In the genomic region with DNA sequence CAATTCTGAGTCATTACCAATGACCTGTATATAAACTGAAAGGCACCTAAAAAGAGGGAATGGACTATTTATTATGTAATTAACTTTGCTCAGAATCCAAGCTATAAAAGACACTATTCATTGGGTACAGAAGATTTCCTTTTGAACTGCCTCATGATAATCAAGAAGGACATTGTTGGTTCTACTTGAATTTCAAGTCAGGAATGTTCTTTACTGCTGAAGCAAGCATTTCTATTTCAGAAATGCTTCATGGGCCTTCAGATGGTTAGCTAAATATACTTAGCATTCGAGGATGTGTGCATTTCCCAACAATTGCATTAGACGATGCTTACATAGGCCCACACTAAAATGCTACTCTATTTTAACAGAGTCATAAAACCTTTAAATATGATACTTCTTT, we compare ENCODE assay signal across 15 cellular contexts.
DNase-seq lines count a peak whose midpoint lies in the region; ATAC-seq and TF ChIP-seq lines count a peak whose summit lies in the region.
"Had no signal": no experiment of that assay in that cellular context is flagged by ENCODE, and none has a peak within 500 bp of the region (broad histone marks: within the 10 kb centered on the region; RNA-seq: fewer than 3 reads in every experiment).

No MANE protein-coding gene starts in this region.

- no peak for DNase-seq in caudate nucleus (lab: John Stamatoyannopoulos, UW)
- DNase-seq in globus pallidus (ENCODE audit: low spot score), result peak; percentile 71
- DNase-seq in pons (ENCODE audit: low spot score), result peak; percentile 87
- DNase-seq in activated CD4-positive, alpha-beta T cell treated with anti-CD3 and anti-CD28 coated beads, Interleukin-2, amount 10 ng/mL, durations not matched to agents 24 days and 14 days, result no peak
- no peak for DNase-seq in trophoblast cell
- no peak for DNase-seq in left lung
- DNase-seq: CD8-positive, alpha-beta memory T cell; DMS53; H7 had no signal

- intact Hi-C loops in activated CD4-positive, alpha-beta T cell treated with anti-CD3 and anti-CD28 coated beads, Interleukin-2, amount 10 ng/mL, durations not matched to agents 24 days and 14 days (cut with micrococcal nuclease), result no loop called here
- intact Hi-C loops in left lung (cut with DNase I), result no loop called here

- H3K9ac ChIP-seq in trophoblast cell (ENCODE audit: low read length), result no peak overlapping the region
- H3K9ac ChIP-seq: BLaER1 had no signal

- no peaks in the 10 kb centered on the region for H3K9me3 Mint-ChIP-seq in activated CD4-positive, alpha-beta T cell treated with anti-CD3 and anti-CD28 coated beads, Interleukin-2, amount 10 ng/mL, durations not matched to agents 24 days and 14 days
- H3K9me3 Mint-ChIP-seq: CD8-positive, alpha-beta memory T cell; GM23338 had no signal

- H3K36me3 ChIP-seq in trophoblast cell (ENCODE audit: control insufficient read depth in 1 of 2, insufficient read depth in 2 of 2, low read length in 2 of 2), result no peaks in the 10 kb centered on the region
- no peaks in the 10 kb centered on the region for H3K36me3 ChIP-seq in left lung
- H3K36me3 ChIP-seq: BLaER1 had no signal

- no peaks in the 10 kb centered on the region for H3K4me1 Mint-ChIP-seq in activated CD4-positive, alpha-beta T cell treated with anti-CD3 and anti-CD28 coated beads, Interleukin-2, amount 10 ng/mL, durations not matched to agents 24 days and 14 days
- H3K4me1 Mint-ChIP-seq: CD8-positive, alpha-beta memory T cell had no signal

- H2BK120ac ChIP-seq in trophoblast cell (ENCODE audit: insufficient read depth, low read length, poor library complexity), result no peak overlapping the region

- H3K79me1 ChIP-seq in trophoblast cell (ENCODE audit: low read length), result no peaks in the 10 kb centered on the region

- H3K4me1 ChIP-seq in trophoblast cell (ENCODE audit: control insufficient read depth in 1 of 2, insufficient read depth in 2 of 2, low read length in 2 of 2), result no peaks in the 10 kb centered on the region
- no peaks in the 10 kb centered on the region for H3K4me1 ChIP-seq in left lung
- H3K4me1 ChIP-seq: A549, BLaER1 had no signal

- no peak overlapping the region for H2BK12ac ChIP-seq in trophoblast cell (ENCODE audit: low read length)

- no peak overlapping the region for H3K4me3 Mint-ChIP-seq in activated CD4-positive, alpha-beta T cell treated with anti-CD3 and anti-CD28 coated beads, Interleukin-2, amount 10 ng/mL, durations not matched to agents 24 days and 14 days
- H3K4me3 Mint-ChIP-seq: CD8-positive, alpha-beta memory T cell; GM23338 had no signal

- H3K27me3 Mint-ChIP-seq in activated CD4-positive, alpha-beta T cell treated with anti-CD3 and anti-CD28 coated beads, Interleukin-2, amount 10 ng/mL, durations not matched to agents 24 days and 14 days, result no peaks in the 10 kb centered on the region
- H3K27me3 Mint-ChIP-seq: CD8-positive, alpha-beta memory T cell had no signal

- no peak overlapping the region for H4K8ac ChIP-seq in trophoblast cell (ENCODE audit: low read depth, low read length)

- H3K23ac ChIP-seq in trophoblast cell (ENCODE audit: low read length), result no peak overlapping the region

- no peak overlapping the region for H3K27ac Mint-ChIP-seq in activated CD4-positive, alpha-beta T cell treated with anti-CD3 and anti-CD28 coated beads, Interleukin-2, amount 10 ng/mL, durations not matched to agents 24 days and 14 days
- H3K27ac Mint-ChIP-seq: CD8-positive, alpha-beta memory T cell; GM23338 had no signal

- no peak overlapping the region for H4K91ac ChIP-seq in trophoblast cell (ENCODE audit: low read depth, low read length)

- ATAC-seq in GM19463 (IDR thresholded peaks at IDR 0.05; ENCODE audit: unreplicated experiment) (no peak), left lung (no peak)
- ATAC-seq: A549, GM12878, GM23338 had no signal

- no peak overlapping the region for H3K4me2 ChIP-seq in trophoblast cell (ENCODE audit: low read length)
- H3K4me2 ChIP-seq: A549, BLaER1, GM23338 had no signal

- no peaks in the 10 kb centered on the region for H3K36me3 Mint-ChIP-seq in activated CD4-positive, alpha-beta T cell treated with anti-CD3 and anti-CD28 coated beads, Interleukin-2, amount 10 ng/mL, durations not matched to agents 24 days and 14 days (ENCODE audit: low read depth)
- H3K36me3 Mint-ChIP-seq: CD8-positive, alpha-beta memory T cell had no signal

- H2AFZ ChIP-seq in trophoblast cell (ENCODE audit: insufficient read depth, low read length, poor library complexity), result no peak overlapping the region
- H2AFZ ChIP-seq: GM23338 had no signal

- no peaks in the 10 kb centered on the region for H3K79me2 ChIP-seq in trophoblast cell (ENCODE audit: control insufficient read depth, insufficient read depth, low read length, poor library complexity)

- peak overlapping the region; percentile 75 for H3K27ac ChIP-seq in caudate nucleus (ENCODE audit: low read depth, low read length)
- H3K27ac ChIP-seq in temporal lobe (ENCODE audit: low read depth, low read length), result peak overlapping the region; percentile 59
- no peak overlapping the region for H3K27ac ChIP-seq in trophoblast cell (ENCODE audit: low read depth, low read length)
- H3K27ac ChIP-seq in left lung, result no peak overlapping the region
- H3K27ac ChIP-seq: A549, BLaER1 had no signal

- no peak for TF ChIP-seq CTCF in left lung (IDR thresholded peaks at IDR 0.05)

- H3K9me3 ChIP-seq in trophoblast cell (ENCODE audit: insufficient read depth, low read depth, low read length), result no peaks in the 10 kb centered on the region
- no peaks in the 10 kb centered on the region for H3K9me3 ChIP-seq in left lung
- H3K9me3 ChIP-seq: A549, BLaER1 had no signal

- H4K12ac ChIP-seq in trophoblast cell (ENCODE audit: low read depth, low read length), result no peak overlapping the region

- H2BK5ac ChIP-seq in trophoblast cell (ENCODE audit: low read depth, low read length, poor library complexity), result no peak overlapping the region

- no peaks in the 10 kb centered on the region for H3K27me3 ChIP-seq in trophoblast cell (ENCODE audit: insufficient read depth, low read length)
- H3K27me3 ChIP-seq in left lung, result no peaks in the 10 kb centered on the region
- H3K27me3 ChIP-seq: BLaER1 had no signal

- WGBS in trophoblast cell (ENCODE audit: extremely low coverage, insufficient coverage, insufficient read length), result no CpG with 5 or more reads among the region's 2 CpGs

- no peak overlapping the region for H3K4ac ChIP-seq in trophoblast cell (ENCODE audit: low read depth, low read length)

- no peak overlapping the region for H3K14ac ChIP-seq in trophoblast cell (ENCODE audit: low read length)

- no peak overlapping the region for H3K18ac ChIP-seq in trophoblast cell (ENCODE audit: low read length)

- H2AK5ac ChIP-seq in trophoblast cell (ENCODE audit: low read length), result no peak overlapping the region

- H3K4me3 ChIP-seq in trophoblast cell (ENCODE audit: low read depth, low read length) (no peak overlapping the region), left lung (no peak overlapping the region)
- H3K4me3 ChIP-seq: A549, BLaER1, GM12878, GM23338 had no signal

Comparison
In these comparisons a context has a peak if more than half of its experiments do, and no peak if none do; other contexts are left out.
1. DNase-seq: peak in globus pallidus (single experiment) and pons (single experiment); none in caudate nucleus (0 of 61), activated CD4-positive, alpha-beta T cell treated with anti-CD3 and anti-CD28 coated beads, Interleukin-2, amount 10 ng/mL, durations not matched to agents 24 days and 14 days (single experiment), trophoblast cell (0 of 2) and left lung (0 of 2).
2. H3K27ac ChIP-seq: peak in caudate nucleus (single experiment) and temporal lobe (single experiment); none in trophoblast cell (single experiment) and left lung (0 of 2).